16 cellular contexts compared by ENCODE assay signal in genomic region chr15:100236981-100237720, GRCh38.
DNase-seq lines count a peak whose midpoint lies in the region; ATAC-seq, FAIRE-seq and TF ChIP-seq lines count a peak whose summit lies in the region.
"Had no signal": no experiment of that assay in that cellular context is flagged by ENCODE, and none has a peak within 500 bp of the region (broad histone marks: within the 10 kb centered on the region; RNA-seq: fewer than 3 reads in every experiment).

No MANE protein-coding gene starts in this region.

- no peak for TF ChIP-seq POLR2A in vagina (IDR thresholded peaks at IDR 0.05)

- intact Hi-C loops in vagina (cut with DNase I): no loop called here

- H3K4me1 ChIP-seq in BLaER1 treated with 17β-estradiol and CSF1 and Interleukin-3, amounts not matched to agents 10 nM and 100 nM: peaks cover 16 to 39% (median 31%) of the 10 kb centered on the region in 10 experiments
- H3K4me1 ChIP-seq in astrocyte (ENCODE audit: insufficient read depth, low read length) (peaks cover 10% of the 10 kb centered on the region), neuronal stem cell (ENCODE audit: control insufficient read depth in 2 of 2, insufficient read depth in 1 of 2, low read depth in 1 of 2, low read length in 2 of 2) (peaks cover 0 to 4% of the 10 kb centered on the region in 2 donors), vagina (peaks cover 10% of the 10 kb centered on the region)
- H3K4me1 ChIP-seq: Caco-2 had no signal

- peak overlapping the region; percentile 38 for H2AK5ac ChIP-seq in neuronal stem cell (ENCODE audit: low read depth, low read length)

- H2AFZ ChIP-seq in astrocyte (ENCODE audit: low read depth, low read length) (no peak overlapping the region), neuronal stem cell (ENCODE audit: low read length) (no peak overlapping the region)
- H2AFZ ChIP-seq: GM23248 had no signal

- peak overlapping the region; percentile 49 for H4K91ac ChIP-seq in neuronal stem cell (ENCODE audit: low read depth, low read length, poor library complexity)

- no peaks in the 10 kb centered on the region; a peak in 1 of 22 replicates for H4K20me1 ChIP-seq in BLaER1 treated with 17β-estradiol and CSF1 and Interleukin-3, amounts not matched to agents 10 nM and 100 nM
- H4K20me1 ChIP-seq in astrocyte (ENCODE audit: insufficient read depth, low read length): no peaks in the 10 kb centered on the region

- no peak for TF ChIP-seq CTCF in astrocyte (IDR thresholded peaks at IDR 0.05; ENCODE audit: insufficient read depth, low read depth, low read length)
- no peak for TF ChIP-seq CTCF in vagina (IDR thresholded peaks at IDR 0.05)

- no peak overlapping the region for H3K4ac ChIP-seq in neuronal stem cell (ENCODE audit: low read length)

- WGBS in neuronal stem cell (ENCODE audit: extremely low coverage in 2 of 2, insufficient read length in 2 of 2, insufficient replicate concordance in 1 of 2), 2 donors: no CpG with 5 or more reads among the region's 15 CpGs

- H3K27ac ChIP-seq in BLaER1 treated with 17β-estradiol and CSF1 and Interleukin-3, amounts not matched to agents 10 nM and 100 nM: 0 out of 22 replicates have a peak overlapping the region, but pooled peaks of 1 of the 11 experiments have one; percentile 14
- no peak overlapping the region for H3K27ac ChIP-seq in astrocyte (ENCODE audit: low read depth, low read length)
- no peak overlapping the region for H3K27ac ChIP-seq in neuronal stem cell (replicated peaks; ENCODE audit: low read length)
- no peak overlapping the region for H3K27ac ChIP-seq in vagina
- H3K27ac ChIP-seq: GM23248 had no signal

- no peaks in the 10 kb centered on the region for H3K79me1 ChIP-seq in neuronal stem cell (ENCODE audit: low read depth, low read length)

- H3K4me3 ChIP-seq in BLaER1 treated with 17β-estradiol and CSF1 and Interleukin-3, amounts not matched to agents 10 nM and 100 nM: no peak overlapping the region
- H3K4me3 ChIP-seq in astrocyte (ENCODE audit: insufficient read depth, low read depth, low read length): no peak overlapping the region
- no peak overlapping the region for H3K4me3 ChIP-seq in neuronal stem cell (ENCODE audit: low read length in 2 of 2)
- no peak overlapping the region for H3K4me3 ChIP-seq in vagina
- H3K4me3 ChIP-seq: GM23248 had no signal

- H3K18ac ChIP-seq in neuronal stem cell (ENCODE audit: low read length): peak overlapping the region; percentile 15

- H3K9ac ChIP-seq in BLaER1 treated with 17β-estradiol and CSF1 and Interleukin-3, amounts not matched to agents 10 nM and 100 nM: 0 out of 22 replicates have a peak overlapping the region, but pooled peaks of 2 of the 11 experiments have one; percentile 2 to 7
- no peak overlapping the region for H3K9ac ChIP-seq in astrocyte (ENCODE audit: low read length)
- no peak overlapping the region for H3K9ac ChIP-seq in neuronal stem cell (ENCODE audit: low read depth, low read length, poor library complexity)
- H3K9ac ChIP-seq: GM23248 had no signal

- no peak for FAIRE-seq in astrocyte (lab: Jason Lieb, UNC)
- FAIRE-seq: H54 had no signal

- peak overlapping the region in 8 of 11 experiments; percentile 18 to 61 (median 52); a peak in 14 of 22 replicates for H3K4me2 ChIP-seq in BLaER1 treated with 17β-estradiol and CSF1 and Interleukin-3, amounts not matched to agents 10 nM and 100 nM
- no peak overlapping the region for H3K4me2 ChIP-seq in astrocyte (ENCODE audit: low read length)
- H3K4me2 ChIP-seq in neuronal stem cell (ENCODE audit: insufficient read depth, low read length, poor library complexity, severe bottlenecking): no peak overlapping the region

- peaks cover 17% of the 10 kb centered on the region for H3K9me3 Mint-ChIP-seq in astrocyte (ENCODE audit: unreplicated experiment)
- H3K9me3 Mint-ChIP-seq: CD8-positive, alpha-beta T cell had no signal

- no peak overlapping the region for H2BK5ac ChIP-seq in neuronal stem cell (ENCODE audit: low read length)

- H2BK120ac ChIP-seq in neuronal stem cell (ENCODE audit: low read depth, low read length): no peak overlapping the region

- H3K27ac Mint-ChIP-seq in astrocyte (ENCODE audit: unreplicated experiment): peak overlapping the region; percentile 50
- H3K27ac Mint-ChIP-seq: B cell; CD8-positive, alpha-beta T cell had no signal

- H4K8ac ChIP-seq in neuronal stem cell (ENCODE audit: low read depth, low read length): no peak overlapping the region

- H3K14ac ChIP-seq in neuronal stem cell (ENCODE audit: low read length): peak overlapping the region; percentile 59

- no peaks in the 10 kb centered on the region for H3K79me2 ChIP-seq in astrocyte (ENCODE audit: insufficient read depth, low read length)

- H2BK12ac ChIP-seq in neuronal stem cell (ENCODE audit: low read length): no peak overlapping the region

- peaks cover 0 to 4% (median 0%) of the 10 kb centered on the region in 11 experiments; a peak in 2 of 22 replicates for H3K9me3 ChIP-seq in BLaER1 treated with 17β-estradiol and CSF1 and Interleukin-3, amounts not matched to agents 10 nM and 100 nM (replicated peaks in 1 of 11)
- H3K9me3 ChIP-seq in astrocyte (ENCODE audit: insufficient read depth, low read depth, low read length): no peaks in the 10 kb centered on the region
- H3K9me3 ChIP-seq in neuronal stem cell (replicated peaks in 1 of 2; ENCODE audit: control insufficient read depth in 2 of 2, insufficient read depth in 1 of 2, low read depth in 1 of 2, low read length in 2 of 2): peaks cover 0 to 3% of the 10 kb centered on the region in 2 donors
- no peaks in the 10 kb centered on the region for H3K9me3 ChIP-seq in vagina
- H3K9me3 ChIP-seq: Caco-2 had no signal

- peaks cover 7% of the 10 kb centered on the region for H3K4me1 Mint-ChIP-seq in astrocyte (ENCODE audit: low read depth, unreplicated experiment)
- H3K4me1 Mint-ChIP-seq: B cell, CD14-positive monocyte had no signal

- peaks cover 6% of the 10 kb centered on the region for H3K36me3 Mint-ChIP-seq in astrocyte (ENCODE audit: low read depth, unreplicated experiment)
- H3K36me3 Mint-ChIP-seq: CD14-positive monocyte had no signal

- H3K4me3 Mint-ChIP-seq in astrocyte (ENCODE audit: unreplicated experiment): no peak overlapping the region
- H3K4me3 Mint-ChIP-seq: B cell; CD14-positive monocyte; CD8-positive, alpha-beta T cell had no signal

- H3K23ac ChIP-seq in neuronal stem cell (ENCODE audit: low read depth, low read length, poor library complexity): no peak overlapping the region

- H3K36me3 ChIP-seq in BLaER1 treated with 17β-estradiol and CSF1 and Interleukin-3, amounts not matched to agents 10 nM and 100 nM: no peaks in the 10 kb centered on the region
- H3K36me3 ChIP-seq in astrocyte (ENCODE audit: insufficient read depth, low read length): no peaks in the 10 kb centered on the region
- H3K36me3 ChIP-seq in neuronal stem cell (replicated peaks in 1 of 2; ENCODE audit: control insufficient read depth in 2 of 2, insufficient read depth in 2 of 2, low read length in 2 of 2): no peaks in the 10 kb centered on the region
- H3K36me3 ChIP-seq in vagina: no peaks in the 10 kb centered on the region

- no peaks in the 10 kb centered on the region for H3K27me3 ChIP-seq in BLaER1 treated with 17β-estradiol and CSF1 and Interleukin-3, amounts not matched to agents 10 nM and 100 nM
- H3K27me3 ChIP-seq in astrocyte (ENCODE audit: insufficient read depth, low read length) (no peaks in the 10 kb centered on the region), neuronal stem cell (ENCODE audit: control insufficient read depth in 3 of 3, insufficient read depth in 3 of 3, low read depth in 1 of 3, low read length in 3 of 3) (no peaks in the 10 kb centered on the region), vagina (no peaks in the 10 kb centered on the region)

- H3K27me3 Mint-ChIP-seq in astrocyte (ENCODE audit: low read depth, unreplicated experiment): peaks cover 28% of the 10 kb centered on the region

- DNase-seq in RPMI7951 (ENCODE audit: low read depth): peak; percentile 32
- no peak for DNase-seq in astrocyte (ENCODE audit: low read depth)
- no peak for DNase-seq in neuronal stem cell (ENCODE audit: low spot score)
- DNase-seq in activated effector memory CD4-positive, alpha-beta T cell treated with Interleukin-2 at 50 U/mL for 16 hours: no peak
- no peak for DNase-seq in vagina (ENCODE audit: extremely low spot score in 2 of 2)
- DNase-seq: ACHN; Caco-2; CD8-positive, alpha-beta T cell; GF-D8; GM23248 had no signal

- ATAC-seq in GM21786 (IDR thresholded peaks at IDR 0.05; ENCODE audit: unreplicated experiment): no peak
- ATAC-seq in HG03571 (IDR thresholded peaks at IDR 0.05; ENCODE audit: unreplicated experiment): no peak
- ATAC-seq: CD8-positive, alpha-beta T cell had no signal

- H2BK15ac ChIP-seq in neuronal stem cell (ENCODE audit: low read length): no peak overlapping the region

Comparison
In these comparisons a context has a peak if more than half of its experiments do, and no peak if none do; other contexts are left out.
1. H3K4me2 ChIP-seq: peak in BLaER1 treated with 17β-estradiol and CSF1 and Interleukin-3, amounts not matched to agents 10 nM and 100 nM (8 of 11); none in astrocyte (single experiment) and neuronal stem cell (single experiment).